ENCODE assay signal across 11 cellular contexts in genomic region chr22:42277988-42278776, GRCh38. TPM values are rescaled to one million over a fixed set of nuclear protein-coding genes. Genes with fewer than 3 reads are reported as not detected.
DNase-seq lines count a peak whose midpoint lies in the region; ATAC-seq and TF ChIP-seq lines count a peak whose summit lies in the region.
"Had no signal": no experiment of that assay in that cellular context is flagged by ENCODE, and none has a peak within 500 bp of the region (broad histone marks: within the 10 kb centered on the region; RNA-seq: fewer than 3 reads in every experiment).

No MANE protein-coding gene starts in this region.

- H3K9me3 Mint-ChIP-seq in activated CD4-positive, alpha-beta T cell treated with anti-CD3 and anti-CD28 coated beads, Interleukin-2, amount 10 ng/mL, durations not matched to agents 7 days and 5 days = no peaks in the 10 kb centered on the region
- H3K9me3 Mint-ChIP-seq in mesothelial cell of epicardium = no peaks in the 10 kb centered on the region
- H3K9me3 Mint-ChIP-seq: nephron progenitor cell; stimulated activated naive B cell treated with anti-CD40 and anti-IgM and Interleukin-4, amounts not matched to agents 10 μg/mL and 1 μg/mL and 100 μg/mL, for 72 hours had no signal

- CTCF ChIA-PET in activated CD4-positive, alpha-beta T cell treated with anti-CD3 and anti-CD28 coated beads, Interleukin-2, amount 10 ng/mL, durations not matched to agents 7 days and 5 days (lab: Charles Lee) = interaction anchor here (1.0 to 1.6 kb wide), 2 partner anchors 8 to 159 kb away, joined by 3 to 4 read pairs; no protein-coding TSS in a partner anchor

- peaks cover 4% of the 10 kb centered on the region for H3K27me3 Mint-ChIP-seq in activated CD4-positive, alpha-beta T cell treated with anti-CD3 and anti-CD28 coated beads, Interleukin-2, amount 10 ng/mL, durations not matched to agents 7 days and 5 days
- H3K27me3 Mint-ChIP-seq in mesothelial cell of epicardium (ENCODE audit: low read depth) = peaks cover 10% of the 10 kb centered on the region

- ATAC-seq in sciatic nerve (peak; percentile 48), HG03159 (IDR thresholded peaks at IDR 0.05; ENCODE audit: unreplicated experiment) (no peak)

- POLR2A ChIA-PET in activated CD4-positive, alpha-beta T cell treated with anti-CD3 and anti-CD28 coated beads, Interleukin-2, amount 10 ng/mL, durations not matched to agents 7 days and 5 days (lab: Charles Lee) = no interaction called here

- H3K4me3 ChIP-seq in cardiac fibroblast (replicated peaks in 1 of 2; ENCODE audit: low read depth in 2 of 2, low read length in 2 of 2) = no peak overlapping the region

- intact Hi-C loops in sciatic nerve (cut with DNase I) = loop anchor here (10.0 kb wide), 1 partner anchor 157 kb away; the partner anchor contains the start of gene NFAM1

- H3K36me3 Mint-ChIP-seq in activated CD4-positive, alpha-beta T cell treated with anti-CD3 and anti-CD28 coated beads, Interleukin-2, amount 10 ng/mL, durations not matched to agents 7 days and 5 days (ENCODE audit: low read depth) = no peaks in the 10 kb centered on the region
- H3K36me3 Mint-ChIP-seq in mesothelial cell of epicardium = no peaks in the 10 kb centered on the region

- H3K4me3 Mint-ChIP-seq in activated CD4-positive, alpha-beta T cell treated with anti-CD3 and anti-CD28 coated beads, Interleukin-2, amount 10 ng/mL, durations not matched to agents 7 days and 5 days = no peak overlapping the region
- no peak overlapping the region for H3K4me3 Mint-ChIP-seq in mesothelial cell of epicardium
- H3K4me3 Mint-ChIP-seq: nephron progenitor cell; stimulated activated naive B cell treated with anti-CD40 and anti-IgM and Interleukin-4, amounts not matched to agents 10 μg/mL and 1 μg/mL and 100 μg/mL, for 72 hours had no signal

- H3K27ac Mint-ChIP-seq in activated CD4-positive, alpha-beta T cell treated with anti-CD3 and anti-CD28 coated beads, Interleukin-2, amount 10 ng/mL, durations not matched to agents 7 days and 5 days = no peak overlapping the region
- H3K27ac Mint-ChIP-seq in mesothelial cell of epicardium = no peak overlapping the region
- H3K27ac Mint-ChIP-seq: nephron progenitor cell; stimulated activated naive B cell treated with anti-CD40 and anti-IgM and Interleukin-4, amounts not matched to agents 10 μg/mL and 1 μg/mL and 100 μg/mL, for 72 hours had no signal

- H3K4me1 Mint-ChIP-seq in activated CD4-positive, alpha-beta T cell treated with anti-CD3 and anti-CD28 coated beads, Interleukin-2, amount 10 ng/mL, durations not matched to agents 7 days and 5 days = peaks cover 5% of the 10 kb centered on the region
- H3K4me1 Mint-ChIP-seq in mesothelial cell of epicardium = peaks cover 18% of the 10 kb centered on the region

- TF ChIP-seq CTCF in cardiac fibroblast (IDR thresholded peaks at IDR 0.05; ENCODE audit: low read depth, low read length) (peak; percentile 2), mesothelial cell of epicardium (IDR thresholded peaks at IDR 0.05; ENCODE audit: unreplicated experiment) (no peak)

- DNase-seq in activated CD4-positive, alpha-beta T cell treated with anti-CD3 and anti-CD28 coated beads, Interleukin-2, amount 10 ng/mL, durations not matched to agents 7 days and 5 days = peak; percentile 44
- no peak for DNase-seq in activated CD4-positive, alpha-beta T cell treated with anti-CD3 and anti-CD28 coated beads, Interleukin-2, amount 50 U/mL, for 48 hours
- DNase-seq in HT-29 (ENCODE audit: low spot score) (peak; percentile 61), cardiac fibroblast (ENCODE audit: low read depth in 2 of 2) (peak; percentile 11 to 13), sciatic nerve (ENCODE audit: low spot score) (peak; percentile 60), mesothelial cell of epicardium (ENCODE audit: low spot score in 2 of 2, unreplicated experiment in 2 of 2) (no peak), NCI-H526 treated with DMSO at 0.1 percent for 48 hours (lab: John Stamatoyannopoulos, UW) (no peak)
- DNase-seq: nephron progenitor cell; stimulated activated naive B cell treated with anti-CD40 and anti-IgM and Interleukin-4, amounts not matched to agents 10 μg/mL and 1 μg/mL and 100 μg/mL, for 72 hours; T-helper 2 cell had no signal

RNA-seq across cellular contexts. Expression of gene TCF20, which starts 7.7 kb away (rescaled TPM):
- total RNA-seq in activated CD4-positive, alpha-beta T cell treated with anti-CD3 and anti-CD28 coated beads, Interleukin-2, amount 10 ng/mL, durations not matched to agents 7 days and 5 days = 10 to 100 TPM; 82.1 to 87.1 TPM
- 47.2 and 48.3 TPM in 2 replicates for total RNA-seq in HT-29 (2014; rRNA removed; shearing (Covaris generic))
- total RNA-seq in sciatic nerve (46.1 TPM), mesothelial cell of epicardium (77.4 to 82.2 TPM (median 80.7 TPM) in 3 replicates)

Comparison
In these comparisons a context has a peak if more than half of its experiments do, and no peak if none do; other contexts are left out.
1. DNase-seq: peak in activated CD4-positive, alpha-beta T cell treated with anti-CD3 and anti-CD28 coated beads, Interleukin-2, amount 10 ng/mL, durations not matched to agents 7 days and 5 days (single experiment), HT-29 (single experiment), cardiac fibroblast (2 of 2) and sciatic nerve (single experiment); none in activated CD4-positive, alpha-beta T cell treated with anti-CD3 and anti-CD28 coated beads, Interleukin-2, amount 50 U/mL, for 48 hours (0 of 2), mesothelial cell of epicardium (0 of 2) and NCI-H526 treated with DMSO at 0.1 percent for 48 hours (single experiment).